In the genomic region with DNA sequence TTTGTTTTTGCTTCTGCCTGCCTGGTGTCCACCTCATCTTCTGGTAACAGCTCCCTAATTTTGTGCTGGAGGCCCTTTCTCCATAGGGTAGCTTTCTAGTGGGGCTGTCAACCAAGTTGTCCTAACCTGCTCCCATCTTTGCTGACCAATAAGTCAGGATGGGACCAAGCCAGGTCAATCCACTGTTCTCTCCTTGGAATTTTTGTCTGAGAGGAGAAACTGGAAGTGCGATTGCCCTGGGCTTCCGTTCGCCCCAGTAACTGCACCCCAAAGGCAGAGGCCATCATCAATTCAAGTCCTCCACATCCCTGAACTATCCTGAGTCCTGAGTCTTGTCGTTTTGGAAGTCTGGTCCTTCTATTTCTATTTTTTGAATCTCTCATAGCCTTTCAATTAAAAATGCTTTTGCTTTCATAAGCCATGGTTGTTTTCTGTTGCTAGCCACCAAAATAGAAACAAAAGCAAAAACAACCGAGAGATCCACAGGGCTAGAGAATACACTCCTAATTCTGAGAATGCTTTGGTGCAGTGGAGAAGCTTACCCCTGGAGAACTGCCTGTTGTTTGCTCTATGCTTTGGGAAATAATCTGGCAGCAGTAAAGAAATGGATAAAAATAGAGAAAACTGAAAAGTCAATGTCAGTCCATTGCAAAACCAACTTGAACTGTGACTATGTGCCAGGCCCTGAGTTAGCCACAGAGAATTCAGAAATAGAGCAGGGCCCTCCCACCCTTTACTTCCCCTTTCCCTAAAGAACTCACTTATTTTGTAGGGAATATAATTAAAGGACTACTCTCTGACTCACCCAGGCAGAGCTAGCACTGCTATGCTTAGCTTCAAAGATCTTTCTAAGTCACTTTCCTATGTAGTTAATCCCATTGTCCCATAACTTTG, we compare ENCODE assay signal across 11 cellular contexts.
A peak's percentile ranks its signal among the peaks of the same experiment; 100 is the strongest.
DNase-seq lines count a peak whose midpoint lies in the region; ATAC-seq, FAIRE-seq and TF ChIP-seq lines count a peak whose summit lies in the region.
"Had no signal": no experiment of that assay in that cellular context is flagged by ENCODE, and none has a peak within 500 bp of the region (broad histone marks: within the 10 kb centered on the region; RNA-seq: fewer than 3 reads in every experiment).

No MANE protein-coding gene starts in this region.

- intact Hi-C loops in GM12878 (cut with micrococcal nuclease; ENCODE audit: unreplicated experiment) (no loop called here), left lung (cut with DNase I) (no loop called here)

- H3K79me2 ChIP-seq in GM12878 (ENCODE audit: control insufficient read depth, insufficient read depth, low read length), result no peaks in the 10 kb centered on the region

- ATAC-seq in HG03175 (IDR thresholded peaks at IDR 0.05; ENCODE audit: unreplicated experiment), result peak; percentile 42
- no peak for ATAC-seq in GM12878
- ATAC-seq in left lung, result peak; percentile 72
- no peak for ATAC-seq in stimulated activated naive CD8-positive, alpha-beta T cell treated with anti-CD3 and anti-CD28 coated beads, Interleukin-15, amount 100 ng/mL, for 72 hours
- no peak for ATAC-seq in GM21786 (IDR thresholded peaks at IDR 0.05; ENCODE audit: unreplicated experiment)
- ATAC-seq: stimulated activated effector memory CD8-positive, alpha-beta T cell treated with anti-CD3 and anti-CD28 coated beads, Interleukin-12 subunit alpha, Interleukin-12 subunit beta, amount 100 ng/mL, for 72 hours had no signal

- RAD21 ChIA-PET in GM12878 (lab: Charles Lee; ENCODE audit: unreplicated experiment), result interaction anchor here (1.1 to 2.8 kb wide), 5 partner anchors 9 to 284 kb away, joined by 3 to 13 read pairs (median 4); no protein-coding TSS in a partner anchor

- H3K4me2 ChIP-seq in GM12878 (ENCODE audit: control insufficient read depth, insufficient read depth), result peak overlapping the region; percentile 11

- H3K27me3 Mint-ChIP-seq in stimulated activated naive CD8-positive, alpha-beta T cell treated with anti-CD3 and anti-CD28 coated beads, Interleukin-15, amount 100 ng/mL, for 72 hours, result peaks cover 8% of the 10 kb centered on the region

- H3K27me3 ChIP-seq in GM12878 (replicated peaks in 1 of 2; ENCODE audit: control insufficient read depth in 2 of 2, insufficient read depth in 2 of 2, low read length in 1 of 2), result no peaks in the 10 kb centered on the region; a peak in 1 of 4 replicates
- no peaks in the 10 kb centered on the region for H3K27me3 ChIP-seq in left lung
- peaks cover 3% of the 10 kb centered on the region for H3K27me3 ChIP-seq in suprapubic skin

- TF ChIP-seq CTCF in GM12878 (IDR thresholded peaks at IDR 0.05 in 2 of 3, conservative IDR thresholded peaks at IDR 0.05 in 1 of 3; ENCODE audit: control insufficient read depth in 2 of 3, extremely low read depth in 1 of 3, insufficient read depth in 1 of 3, low read depth in 3 of 3, low read length in 3 of 3) (no peak), left lung (IDR thresholded peaks at IDR 0.05) (no peak), suprapubic skin (IDR thresholded peaks at IDR 0.05) (no peak)

- H2AFZ ChIP-seq in GM12878 (ENCODE audit: control insufficient read depth, low read depth, low read length), result 0 out of 2 replicates have a peak overlapping the region, but pooled peaks have one; percentile 2

- H3K27ac ChIP-seq in GM12878 (ENCODE audit: control insufficient read depth, insufficient read depth) (no peak overlapping the region), left lung (peak overlapping the region in 1 of 2 donors; percentile 53), suprapubic skin (peak overlapping the region; percentile 59)

- no peak overlapping the region for H3K4me3 ChIP-seq in GM12878
- H3K4me3 ChIP-seq in left lung, result no peak overlapping the region
- H3K4me3 ChIP-seq in suprapubic skin, result no peak overlapping the region

- no TSS peak for BruUV-seq in GM12878 (replicated peaks; lab: Mats Ljungman, UMichigan)

- H3K9me3 ChIP-seq in GM12878 (replicated peaks; ENCODE audit: control insufficient read depth, insufficient read depth, low read length) (no peaks in the 10 kb centered on the region), left lung (no peaks in the 10 kb centered on the region), suprapubic skin (no peaks in the 10 kb centered on the region)

- H3K9me3 Mint-ChIP-seq in stimulated activated naive CD8-positive, alpha-beta T cell treated with anti-CD3 and anti-CD28 coated beads, Interleukin-15, amount 100 ng/mL, for 72 hours, result no peaks in the 10 kb centered on the region
- H3K9me3 Mint-ChIP-seq: stimulated activated effector memory CD8-positive, alpha-beta T cell treated with anti-CD3 and anti-CD28 coated beads, Interleukin-12 subunit alpha, Interleukin-12 subunit beta, amount 100 ng/mL, for 72 hours had no signal

- TF ChIP-seq POLR2A in GM12878 (IDR thresholded peaks at IDR 0.05; ENCODE audit: low read depth, low read length) (no peak), suprapubic skin (IDR thresholded peaks at IDR 0.05) (no peak)

- FAIRE-seq in GM12878 (lab: Jason Lieb, UNC), result no peak
- FAIRE-seq: G401.6 had no signal

- no peak for DNase-seq in GM12878 (ENCODE audit: low read depth, low spot score)
- DNase-seq in left lung, result no peak
- no peak for DNase-seq in suprapubic skin (ENCODE audit: low spot score in 2 of 2)
- no peak for DNase-seq in COR-L47 (lab: John Stamatoyannopoulos, UW)
- no peak for DNase-seq in stimulated activated naive CD8-positive, alpha-beta T cell treated with anti-CD3 and anti-CD28 coated beads, Interleukin-15, amount 100 ng/mL, for 72 hours
- DNase-seq in activated effector memory CD4-positive, alpha-beta T cell treated with Interleukin-2 at 50 U/mL for 16 hours, result no peak
- DNase-seq: stimulated activated CD4-positive, alpha-beta T cell treated with anti-CD3 and anti-CD28 coated beads, Interleukin-2, amount 100 ng/mL, for 48 hours had no signal

- H4K20me1 ChIP-seq in GM12878 (ENCODE audit: control insufficient read depth, insufficient read depth), result no peaks in the 10 kb centered on the region

- SMC1A ChIA-PET in GM12878 (lab: Charles Lee; ENCODE audit: uncharacterized antibody, unreplicated experiment), result interaction anchor here (0.6 to 5.8 kb wide), 5 partner anchors 7 to 44 kb away, joined by 3 to 77 read pairs (median 4); no protein-coding TSS in a partner anchor

- H3K36me3 ChIP-seq in GM12878 (ENCODE audit: control insufficient read depth in 2 of 2, insufficient read depth in 2 of 2, low read length in 1 of 2) (no peaks in the 10 kb centered on the region), left lung (no peaks in the 10 kb centered on the region), suprapubic skin (no peaks in the 10 kb centered on the region)

- no peak overlapping the region for H3K27ac Mint-ChIP-seq in stimulated activated naive CD8-positive, alpha-beta T cell treated with anti-CD3 and anti-CD28 coated beads, Interleukin-15, amount 100 ng/mL, for 72 hours
- H3K27ac Mint-ChIP-seq: stimulated activated effector memory CD8-positive, alpha-beta T cell treated with anti-CD3 and anti-CD28 coated beads, Interleukin-12 subunit alpha, Interleukin-12 subunit beta, amount 100 ng/mL, for 72 hours had no signal

- POLR2A ChIA-PET in GM12878 (lab: Charles Lee), result interaction anchor here (0.6 to 1.0 kb wide), 2 partner anchors 8 to 1746 kb away, joined by 3 to 5 read pairs; no protein-coding TSS in a partner anchor

- WGBS in GM12878 (ENCODE audit: insufficient coverage, insufficient replicate concordance, low lambda C conversion rate, missing lambda C conversion rate), result 49% methylated on average over 5 of the region's 5 CpGs
- 61% methylated on average over 5 of the region's 5 CpGs for WGBS in suprapubic skin

- no peaks in the 10 kb centered on the region for H3K4me1 Mint-ChIP-seq in stimulated activated naive CD8-positive, alpha-beta T cell treated with anti-CD3 and anti-CD28 coated beads, Interleukin-15, amount 100 ng/mL, for 72 hours
- H3K4me1 Mint-ChIP-seq: stimulated activated effector memory CD8-positive, alpha-beta T cell treated with anti-CD3 and anti-CD28 coated beads, Interleukin-12 subunit alpha, Interleukin-12 subunit beta, amount 100 ng/mL, for 72 hours had no signal

- TF ChIP-seq EP300 in GM12878 (IDR thresholded peaks at IDR 0.05; ENCODE audit: borderline replicate concordance in 1 of 2, control insufficient read depth in 1 of 2, low read depth in 2 of 2, low read length in 2 of 2) (no peak), suprapubic skin (IDR thresholded peaks at IDR 0.05) (no peak)

- in situ Hi-C loops in GM12878 (cut with MboI), result loop anchor here (25.0 kb wide), 1 partner anchor 605 kb away; a partner anchor contains a TSS

- no peak for TF ChIP-seq RAD21 in GM12878 (IDR thresholded peaks at IDR 0.05; ENCODE audit: insufficient read depth, low read depth, low read length)

- CTCF ChIA-PET in GM12878 (lab: Yijun Ruan, JAX), result interaction anchor here (1.2 to 4.6 kb wide), 3 partner anchors 8 to 18 kb away, joined by 4 to 22 read pairs (median 11); no protein-coding TSS in a partner anchor

- no peak overlapping the region for H3K9ac ChIP-seq in GM12878 (ENCODE audit: control insufficient read depth, insufficient read depth, low read length)

- no peak overlapping the region for H3K4me3 Mint-ChIP-seq in stimulated activated naive CD8-positive, alpha-beta T cell treated with anti-CD3 and anti-CD28 coated beads, Interleukin-15, amount 100 ng/mL, for 72 hours
- H3K4me3 Mint-ChIP-seq: stimulated activated effector memory CD8-positive, alpha-beta T cell treated with anti-CD3 and anti-CD28 coated beads, Interleukin-12 subunit alpha, Interleukin-12 subunit beta, amount 100 ng/mL, for 72 hours had no signal

- H3K4me1 ChIP-seq in GM12878 (ENCODE audit: control insufficient read depth, insufficient read depth, low read length) (peaks cover 20% of the 10 kb centered on the region), left lung (peaks cover 0 to 17% of the 10 kb centered on the region in 2 donors), suprapubic skin (peaks cover 24% of the 10 kb centered on the region)

TF ChIP-seq in GM12878, 131 proteins besides CTCF, POLR2A, EP300 and RAD21 (continues in another document):
- TF ChIP-seq, protein P1, sequence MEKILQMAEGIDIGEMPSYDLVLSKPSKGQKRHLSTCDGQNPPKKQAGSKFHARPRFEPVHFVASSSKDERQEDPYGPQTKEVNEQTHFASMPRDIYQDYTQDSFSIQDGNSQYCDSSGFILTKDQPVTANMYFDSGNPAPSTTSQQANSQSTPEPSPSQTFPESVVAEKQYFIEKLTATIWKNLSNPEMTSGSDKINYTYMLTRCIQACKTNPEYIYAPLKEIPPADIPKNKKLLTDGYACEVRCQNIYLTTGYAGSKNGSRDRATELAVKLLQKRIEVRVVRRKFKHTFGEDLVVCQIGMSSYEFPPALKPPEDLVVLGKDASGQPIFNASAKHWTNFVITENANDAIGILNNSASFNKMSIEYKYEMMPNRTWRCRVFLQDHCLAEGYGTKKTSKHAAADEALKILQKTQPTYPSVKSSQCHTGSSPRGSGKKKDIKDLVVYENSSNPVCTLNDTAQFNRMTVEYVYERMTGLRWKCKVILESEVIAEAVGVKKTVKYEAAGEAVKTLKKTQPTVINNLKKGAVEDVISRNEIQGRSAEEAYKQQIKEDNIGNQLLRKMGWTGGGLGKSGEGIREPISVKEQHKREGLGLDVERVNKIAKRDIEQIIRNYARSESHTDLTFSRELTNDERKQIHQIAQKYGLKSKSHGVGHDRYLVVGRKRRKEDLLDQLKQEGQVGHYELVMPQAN (conservative IDR thresholded peaks at IDR 0.05), result no peak
- TF ChIP-seq CHD4 (IDR thresholded peaks at IDR 0.05) (no peak), SIN3A (IDR thresholded peaks at IDR 0.05; ENCODE audit: low read depth, low read length) (no peak)

Comparison
In these comparisons a context has a peak if more than half of its experiments do, and no peak if none do; other contexts are left out.
1. ATAC-seq: peak in HG03175 (single experiment) and left lung (single experiment); none in GM12878 (single experiment), stimulated activated naive CD8-positive, alpha-beta T cell treated with anti-CD3 and anti-CD28 coated beads, Interleukin-15, amount 100 ng/mL, for 72 hours (single experiment) and GM21786 (single experiment).